1 cellular context compared by ENCODE assay signal in genomic region chr20:973785-974194, GRCh38.
TF ChIP-seq lines count a peak whose summit lies in the region.

No MANE protein-coding gene starts in this region.

TF ChIP-seq in GM12878, 131 proteins besides CTCF, POLR2A, EP300 and RAD21:
- TF ChIP-seq ELK1 (IDR thresholded peaks at IDR 0.05; ENCODE audit: low read depth, low read length) (0 out of 2 replicates have a peak, but pooled peaks have one; percentile 57), NR2F1 (conservative IDR thresholded peaks at IDR 0.05) (0 out of 2 replicates have a peak, but pooled peaks have one; percentile 5), SKIL (IDR thresholded peaks at IDR 0.05; ENCODE audit: low read depth, poor library complexity, severe bottlenecking) (no peak), SMC3 (IDR thresholded peaks at IDR 0.05; ENCODE audit: borderline replicate concordance, low read length) (peak; percentile 52), CHD1 (IDR thresholded peaks at IDR 0.05; ENCODE audit: low read depth, low read length) (no peak)
